ENCODE assay signal across 8 cellular contexts in genomic region chr11:125433454-125434121, GRCh38.
A peak's percentile ranks its signal among the peaks of the same experiment; 100 is the strongest.
DNase-seq lines count a peak whose midpoint lies in the region; ATAC-seq, FAIRE-seq and TF ChIP-seq lines count a peak whose summit lies in the region.

No MANE protein-coding gene starts in this region.

- peaks cover 0 to 17% of the 10 kb centered on the region in 2 donors for H3K36me3 ChIP-seq in gastroesophageal sphincter

- no peak for TF ChIP-seq EP300 in gastroesophageal sphincter (IDR thresholded peaks at IDR 0.05)

- DNase-seq in AML-193 (lab: John Stamatoyannopoulos, UW): peak; percentile 36 to 43
- DNase-seq in GM18507 (ENCODE audit: extremely low spot score, insufficient read length, low read depth): peak; percentile 22
- peak; percentile 67 for DNase-seq in HuH-7 (ENCODE audit: low spot score)
- peak; percentile 67 for DNase-seq in occipital lobe (lab: John Stamatoyannopoulos, UW)

- no peaks in the 10 kb centered on the region for H3K4me1 ChIP-seq in gastroesophageal sphincter

- WGBS in gastroesophageal sphincter (ENCODE audit: low coverage in 1 of 2), 2 donors: 35% methylated on average over 5 of the region's 11 CpGs; no CpG with 5 or more reads in 1 of the 2 donors

- no peaks in the 10 kb centered on the region for H3K27me3 ChIP-seq in gastroesophageal sphincter

- H3K27ac ChIP-seq in VCaP: no peak overlapping the region; the same call in 1 of the 2 replicates
- H3K27ac ChIP-seq in gastroesophageal sphincter: no peak overlapping the region

- ATAC-seq in gastroesophageal sphincter: peak; percentile 54
- ATAC-seq in HG02840 (IDR thresholded peaks at IDR 0.05; ENCODE audit: low FRiP score, unreplicated experiment): no peak
- no peak for ATAC-seq in HG02678 (IDR thresholded peaks at IDR 0.05; ENCODE audit: unreplicated experiment)

- no peaks in the 10 kb centered on the region for H3K9me3 ChIP-seq in gastroesophageal sphincter

- TF ChIP-seq CTCF in VCaP (conservative IDR thresholded peaks at IDR 0.05) (peak; percentile 88), gastroesophageal sphincter (IDR thresholded peaks at IDR 0.05) (peak in 1 of 4 experiments; percentile 46)

- FAIRE-seq in GM18507 (lab: Jason Lieb, UNC): no peak

- no peak overlapping the region for H3K4me3 ChIP-seq in gastroesophageal sphincter

- TF ChIP-seq POLR2A in gastroesophageal sphincter (IDR thresholded peaks at IDR 0.05): no peak
